Comparison of ENCODE assay signal across 27 cellular contexts in the genomic region with DNA sequence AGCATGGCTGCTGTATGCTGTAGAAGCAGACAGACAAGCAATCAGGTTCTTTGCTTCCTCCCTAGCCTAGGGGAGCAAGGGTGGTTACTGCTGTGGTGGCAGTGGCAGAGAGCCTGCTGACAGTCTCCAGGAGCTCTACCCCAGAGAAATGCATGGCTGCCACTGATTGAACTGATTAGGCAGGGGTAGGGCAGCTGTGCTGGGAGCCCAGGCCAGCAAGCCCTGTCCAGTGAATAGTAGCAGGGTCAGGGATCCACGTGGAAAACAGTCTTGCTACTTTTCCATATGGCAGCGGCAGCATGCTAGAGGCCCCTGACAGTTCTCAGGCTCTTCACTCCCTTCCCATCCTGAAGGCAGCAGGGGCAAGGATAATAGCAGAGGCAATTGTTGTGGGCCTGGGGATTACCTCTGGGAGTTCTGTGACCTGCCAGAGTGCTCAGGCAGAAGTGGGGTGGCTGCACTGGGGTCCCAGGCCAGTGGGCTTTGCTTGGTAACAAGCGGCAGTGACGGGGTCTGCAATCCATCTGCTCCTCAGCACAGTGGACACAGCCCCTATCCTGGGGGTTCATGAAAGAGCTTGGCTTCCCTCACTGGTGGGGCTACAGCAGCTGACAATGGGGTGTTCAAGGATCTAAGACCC.
"Had no signal": no experiment of that assay in that cellular context is flagged by ENCODE, and none has a peak within 500 bp of the region (broad histone marks: within the 10 kb centered on the region; RNA-seq: fewer than 3 reads in every experiment).

No MANE protein-coding gene starts in this region.

- H3K27ac ChIP-seq: esophagus squamous epithelium, lower lobe of right lung, prostate gland, right atrium auricular region, sigmoid colon, stomach, thyroid gland had no signal

- H3K36me3 ChIP-seq: esophagus squamous epithelium, lower lobe of right lung, prostate gland, right atrium auricular region, sigmoid colon, stomach, thyroid gland had no signal

- H3K27me3 ChIP-seq: esophagus squamous epithelium, right atrium auricular region, sigmoid colon, stomach, thyroid gland had no signal

- H3K4me1 Mint-ChIP-seq: immature natural killer cell; memory B cell; mesothelial cell of epicardium; naive B cell; neural crest cell; stimulated activated naive B cell treated with anti-CD40 and anti-IgM and Interleukin-4, amounts not matched to agents 10 μg/mL and 1 μg/mL and 100 μg/mL, for 72 hours had no signal

- H3K9me3 ChIP-seq: lower lobe of right lung, mucosa of descending colon, prostate gland, thyroid gland had no signal

- H3K27me3 Mint-ChIP-seq: effector memory CD8-positive, alpha-beta T cell; memory B cell; naive B cell; natural killer cell treated with Interleukin-12 subunit alpha and Interleukin-12 subunit beta and Interleukin-15 and Interleukin-18, amount 100 ng/mL, for 72 hours; stimulated activated naive B cell treated with anti-CD40 and anti-IgM and Interleukin-4, amounts not matched to agents 10 μg/mL and 1 μg/mL and 100 μg/mL, for 72 hours; type B pancreatic cell had no signal

- ATAC-seq: effector memory CD8-positive, alpha-beta T cell; left ventricle myocardium superior; mucosa of descending colon; natural killer cell treated with Interleukin-12 subunit alpha and Interleukin-12 subunit beta and Interleukin-15 and Interleukin-18, amount 100 ng/mL, for 72 hours had no signal

- DNase-seq: cerebellar nuclear complex; cortex of kidney; effector memory CD8-positive, alpha-beta T cell; erythroblast; esophagus squamous epithelium; foreskin melanocyte; hypothalamus; immature natural killer cell; islet precursor cell; kidney glomerular epithelial cell; left ventricle myocardium superior; lower lobe of right lung; mucosa of descending colon; naive B cell; nucleus accumbens; sigmoid colon; stimulated activated CD4-positive, alpha-beta T cell treated with anti-CD3 and anti-CD28 coated beads, Interleukin-4, amount 100 ng/mL, for 4 hours; stimulated activated naive B cell treated with anti-CD40 and anti-IgM and Interleukin-4, amounts not matched to agents 10 μg/mL and 1 μg/mL and 100 μg/mL, for 72 hours; stomach; thyroid gland had no signal

- H3K4me1 ChIP-seq: esophagus squamous epithelium, lower lobe of right lung, prostate gland, right atrium auricular region, sigmoid colon, stomach, thyroid gland had no signal

- H3K4me3 Mint-ChIP-seq: effector memory CD8-positive, alpha-beta T cell; immature natural killer cell; memory B cell; mesothelial cell of epicardium; naive B cell; natural killer cell treated with Interleukin-12 subunit alpha and Interleukin-12 subunit beta and Interleukin-15 and Interleukin-18, amount 100 ng/mL, for 72 hours; neural crest cell; stimulated activated naive B cell treated with anti-CD40 and anti-IgM and Interleukin-4, amounts not matched to agents 10 μg/mL and 1 μg/mL and 100 μg/mL, for 72 hours; type B pancreatic cell had no signal

- H3K4me3 ChIP-seq: esophagus squamous epithelium, lower lobe of right lung, mucosa of descending colon, prostate gland, right atrium auricular region, sigmoid colon, stomach, thyroid gland had no signal

- H3K36me3 Mint-ChIP-seq: immature natural killer cell; memory B cell; naive B cell; stimulated activated naive B cell treated with anti-CD40 and anti-IgM and Interleukin-4, amounts not matched to agents 10 μg/mL and 1 μg/mL and 100 μg/mL, for 72 hours; type B pancreatic cell had no signal

- H3K27ac Mint-ChIP-seq: effector memory CD8-positive, alpha-beta T cell; immature natural killer cell; memory B cell; mesothelial cell of epicardium; naive B cell; natural killer cell treated with Interleukin-12 subunit alpha and Interleukin-12 subunit beta and Interleukin-15 and Interleukin-18, amount 100 ng/mL, for 72 hours; stimulated activated naive B cell treated with anti-CD40 and anti-IgM and Interleukin-4, amounts not matched to agents 10 μg/mL and 1 μg/mL and 100 μg/mL, for 72 hours; type B pancreatic cell had no signal
